Comparison of ENCODE assay signal across 1 cellular context in the genomic region with DNA sequence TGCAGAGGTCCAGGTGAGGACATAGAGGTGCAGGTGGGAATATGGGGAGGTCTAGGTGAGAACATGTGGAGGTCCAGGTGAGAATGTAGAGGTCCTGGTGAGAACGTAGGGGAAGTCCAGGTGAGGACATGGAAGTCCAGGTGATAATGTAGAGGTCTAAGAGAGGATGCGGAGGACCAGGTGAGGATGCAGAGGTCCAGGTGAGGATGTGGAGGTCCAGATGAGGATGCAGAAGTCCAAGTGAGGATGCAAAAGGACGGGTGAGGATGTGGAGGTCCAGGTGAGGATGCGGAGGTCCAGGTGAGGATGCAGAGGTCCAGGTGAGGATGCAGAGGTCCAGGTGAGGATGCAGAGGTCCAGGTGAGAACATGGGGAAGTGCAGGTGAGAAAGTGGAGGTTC.
TF ChIP-seq lines count a peak whose summit lies in the region.

No MANE protein-coding gene starts in this region.

TF ChIP-seq in H1, 55 proteins besides CTCF, POLR2A, EP300 and RAD21:
- no peak for TF ChIP-seq JUND (IDR thresholded peaks at IDR 0.05; ENCODE audit: low read length)
- TF ChIP-seq, protein P1, sequence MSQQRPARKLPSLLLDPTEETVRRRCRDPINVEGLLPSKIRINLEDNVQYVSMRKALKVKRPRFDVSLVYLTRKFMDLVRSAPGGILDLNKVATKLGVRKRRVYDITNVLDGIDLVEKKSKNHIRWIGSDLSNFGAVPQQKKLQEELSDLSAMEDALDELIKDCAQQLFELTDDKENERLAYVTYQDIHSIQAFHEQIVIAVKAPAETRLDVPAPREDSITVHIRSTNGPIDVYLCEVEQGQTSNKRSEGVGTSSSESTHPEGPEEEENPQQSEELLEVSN (IDR thresholded peaks at IDR 0.05) = no peak
- no peak for TF ChIP-seq SUZ12 (IDR thresholded peaks at IDR 0.05; ENCODE audit: low read length)
- no peak for TF ChIP-seq SP4 (IDR thresholded peaks at IDR 0.05; ENCODE audit: low read length)
- no peak for TF ChIP-seq HDAC6 (IDR thresholded peaks at IDR 0.05; ENCODE audit: low read depth, low read length)
